Comparison of ENCODE assay signal across 15 cellular contexts in genomic region chr21:46379105-46379504, GRCh38.
"Had no signal": no experiment of that assay in that cellular context is flagged by ENCODE, and none has a peak within 500 bp of the region (broad histone marks: within the 10 kb centered on the region; RNA-seq: fewer than 3 reads in every experiment).

No MANE protein-coding gene starts in this region.

- H3K36me3 ChIP-seq: thoracic aorta, transverse colon had no signal

- H3K27me3 Mint-ChIP-seq: naive B cell had no signal

- H3K4me1 ChIP-seq: sigmoid colon, stomach, transverse colon had no signal

- H3K9me3 ChIP-seq: right atrium auricular region, sigmoid colon, stomach, thoracic aorta, transverse colon had no signal

- H3K27ac ChIP-seq: right atrium auricular region, sigmoid colon, stomach, thoracic aorta, transverse colon had no signal

- H3K27ac Mint-ChIP-seq: naive B cell, nephron had no signal

- DNase-seq: effector memory CD4-positive, alpha-beta T cell; erythroblast; mesendoderm; naive B cell; posterior cingulate gyrus; sigmoid colon; small intestine; stimulated activated CD4-positive, alpha-beta T cell treated with anti-CD3 and anti-CD28 coated beads, Interleukin-12 subunit alpha, Interleukin-12 subunit beta, amount 100 ng/mL, for 4 hours; stimulated activated naive CD4-positive, alpha-beta T cell; stomach; substantia nigra; transverse colon had no signal

- H3K4me3 Mint-ChIP-seq: naive B cell, nephron had no signal

- H3K27me3 ChIP-seq: right atrium auricular region, sigmoid colon, stomach, transverse colon had no signal

- H3K4me3 ChIP-seq: right atrium auricular region, sigmoid colon, stomach, thoracic aorta, transverse colon had no signal
